In the genomic region with DNA sequence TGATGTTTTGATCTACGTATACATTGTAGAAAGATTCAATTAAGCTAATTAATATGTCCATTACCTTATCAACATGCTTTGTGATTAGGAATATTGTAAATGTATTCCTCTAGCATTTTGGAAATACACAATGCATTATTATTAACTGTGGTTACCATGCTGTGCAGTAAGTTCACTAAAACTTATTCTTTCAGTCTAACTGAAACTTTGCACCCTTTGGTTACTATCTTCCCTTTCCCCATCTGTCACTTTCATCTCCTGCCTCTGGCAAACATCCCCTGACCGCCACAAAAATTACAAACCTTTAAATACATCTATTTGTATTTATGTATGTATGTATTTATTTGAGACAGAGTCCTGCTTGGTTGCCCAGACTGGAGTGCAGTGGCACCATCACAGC, we compare ENCODE assay signal across 29 cellular contexts.
"Had no signal": no experiment of that assay in that cellular context is flagged by ENCODE, and none has a peak within 500 bp of the region (broad histone marks: within the 10 kb centered on the region; RNA-seq: fewer than 3 reads in every experiment).

No MANE protein-coding gene starts in this region.

- H3K9me3 Mint-ChIP-seq: stimulated activated effector memory CD8-positive, alpha-beta T cell treated with anti-CD3 and anti-CD28 coated beads, Interleukin-12 subunit alpha, Interleukin-12 subunit beta, amount 100 ng/mL, for 72 hours; stimulated activated memory B cell treated with anti-CD40 and anti-IgM and Interleukin-4, amounts not matched to agents 10 μg/mL and 1 μg/mL and 100 μg/mL, for 72 hours; stimulated activated naive CD8-positive, alpha-beta T cell treated with anti-CD3 and anti-CD28 coated beads, Interleukin-15, amount 100 ng/mL, for 72 hours; type B pancreatic cell had no signal

- H3K36me3 ChIP-seq: stomach, suprapubic skin, thoracic aorta, thyroid gland, tibial artery, tibial nerve, transverse colon, upper lobe of left lung, upper lobe of right lung, uterus, vagina had no signal

- H3K27me3 ChIP-seq: stomach, suprapubic skin, testis, thyroid gland, tibial artery, tibial nerve, transverse colon, upper lobe of left lung, upper lobe of right lung, uterus, vagina had no signal

- H3K4me1 ChIP-seq: stomach, suprapubic skin, testis, thyroid gland, tibial artery, tibial nerve, transverse colon, upper lobe of left lung, upper lobe of right lung, uterus, vagina had no signal

- H3K27me3 Mint-ChIP-seq: stimulated activated memory B cell treated with anti-CD40 and anti-IgM and Interleukin-4, amounts not matched to agents 10 μg/mL and 1 μg/mL and 100 μg/mL, for 72 hours; stimulated activated naive B cell treated with anti-CD40 and anti-IgM and Interleukin-4, amounts not matched to agents 10 μg/mL and 1 μg/mL and 100 μg/mL, for 72 hours; stimulated activated naive CD8-positive, alpha-beta T cell treated with anti-CD3 and anti-CD28 coated beads, Interleukin-15, amount 100 ng/mL, for 72 hours had no signal

- H3K9me3 ChIP-seq: stomach, suprapubic skin, testis, thoracic aorta, thyroid gland, tibial artery, tibial nerve, transverse colon, upper lobe of left lung, upper lobe of right lung, uterus, vagina had no signal

- H3K4me1 Mint-ChIP-seq: stimulated activated effector memory CD8-positive, alpha-beta T cell treated with anti-CD3 and anti-CD28 coated beads, Interleukin-12 subunit alpha, Interleukin-12 subunit beta, amount 100 ng/mL, for 72 hours; stimulated activated memory B cell treated with anti-CD40 and anti-IgM and Interleukin-4, amounts not matched to agents 10 μg/mL and 1 μg/mL and 100 μg/mL, for 72 hours; stimulated activated naive B cell treated with anti-CD40 and anti-IgM and Interleukin-4, amounts not matched to agents 10 μg/mL and 1 μg/mL and 100 μg/mL, for 72 hours; stimulated activated naive CD8-positive, alpha-beta T cell treated with anti-CD3 and anti-CD28 coated beads, Interleukin-15, amount 100 ng/mL, for 72 hours had no signal

- H3K27ac ChIP-seq: stomach, suprapubic skin, testis, thoracic aorta, thyroid gland, tibial artery, tibial nerve, transverse colon, upper lobe of left lung, upper lobe of right lung, vagina had no signal

- ATAC-seq: stimulated activated effector memory CD8-positive, alpha-beta T cell treated with anti-CD3 and anti-CD28 coated beads, Interleukin-12 subunit alpha, Interleukin-12 subunit beta, amount 100 ng/mL, for 72 hours; stimulated activated memory B cell treated with anti-CD40 and anti-IgM and Interleukin-4, amounts not matched to agents 10 μg/mL and 1 μg/mL and 100 μg/mL, for 72 hours; stimulated activated naive B cell treated with anti-CD40 and anti-IgM and Interleukin-4, amounts not matched to agents 10 μg/mL and 1 μg/mL and 100 μg/mL, for 72 hours; stimulated activated naive CD8-positive, alpha-beta T cell treated with anti-CD3 and anti-CD28 coated beads, Interleukin-15, amount 100 ng/mL, for 72 hours; stimulated activated naive CD8-positive, alpha-beta T cell treated with anti-CD3 and anti-CD28 coated beads, Interleukin-15, Interleukin-2, amounts not matched to agents 100 U/mL and 50 U/mL, for 24 hours; upper lobe of right lung had no signal

- H3K4me3 Mint-ChIP-seq: stimulated activated effector memory CD8-positive, alpha-beta T cell treated with anti-CD3 and anti-CD28 coated beads, Interleukin-12 subunit alpha, Interleukin-12 subunit beta, amount 100 ng/mL, for 72 hours; stimulated activated memory B cell treated with anti-CD40 and anti-IgM and Interleukin-4, amounts not matched to agents 10 μg/mL and 1 μg/mL and 100 μg/mL, for 72 hours; stimulated activated naive B cell treated with anti-CD40 and anti-IgM and Interleukin-4, amounts not matched to agents 10 μg/mL and 1 μg/mL and 100 μg/mL, for 72 hours; stimulated activated naive CD8-positive, alpha-beta T cell treated with anti-CD3 and anti-CD28 coated beads, Interleukin-15, amount 100 ng/mL, for 72 hours; stimulated activated naive CD8-positive, alpha-beta T cell treated with anti-CD3 and anti-CD28 coated beads, Interleukin-15, Interleukin-2, amounts not matched to agents 100 ng/mL and 50 ng/mL, for 24 hours; type B pancreatic cell had no signal

- DNase-seq: stimulated activated CD4-positive, alpha-beta T cell treated with anti-CD3 and anti-CD28 coated beads, Interleukin-2, amount 100 ng/mL, for 48 hours; stimulated activated CD4-positive, alpha-beta T cell treated with anti-CD3 and anti-CD28 coated beads, Interleukin-4, amount 100 ng/mL, for 1 hour; stimulated activated CD4-positive, alpha-beta T cell treated with anti-CD3 and anti-CD28 coated beads, Interleukin-4, amount 100 ng/mL, for 24 hours; stimulated activated CD4-positive, alpha-beta T cell treated with anti-CD3 and anti-CD28 coated beads, Interleukin-4, amount 100 ng/mL, for 4 hours; stimulated activated CD8-positive, alpha-beta memory T cell treated with anti-CD3 and anti-CD28 coated beads, Interleukin-4, amount 100 ng/mL, for 48 hours; stimulated activated naive B cell treated with anti-CD40 and anti-IgM and Interleukin-4, amounts not matched to agents 10 μg/mL and 1 μg/mL and 100 μg/mL, for 72 hours; stimulated activated naive CD4-positive, alpha-beta T cell; stimulated activated naive CD4-positive, alpha-beta T cell treated with Interleukin-2 at 50 U/mL for 16 hours; stimulated activated naive CD8-positive, alpha-beta T cell treated with anti-CD3 and anti-CD28 coated beads, Interleukin-15, amount 100 ng/mL, for 72 hours; stimulated activated naive CD8-positive, alpha-beta T cell treated with anti-CD3 and anti-CD28 coated beads, Interleukin-15, Interleukin-2, amounts not matched to agents 100 U/mL and 50 U/mL, for 24 hours; stomach; substantia nigra; testis; thyroid gland; tibial artery; transverse colon; trophoblast cell; upper lobe of left lung; upper lobe of right lung; uterus had no signal

- H3K27ac Mint-ChIP-seq: stimulated activated effector memory CD8-positive, alpha-beta T cell treated with anti-CD3 and anti-CD28 coated beads, Interleukin-12 subunit alpha, Interleukin-12 subunit beta, amount 100 ng/mL, for 72 hours; stimulated activated memory B cell treated with anti-CD40 and anti-IgM and Interleukin-4, amounts not matched to agents 10 μg/mL and 1 μg/mL and 100 μg/mL, for 72 hours; stimulated activated naive B cell treated with anti-CD40 and anti-IgM and Interleukin-4, amounts not matched to agents 10 μg/mL and 1 μg/mL and 100 μg/mL, for 72 hours; stimulated activated naive CD8-positive, alpha-beta T cell treated with anti-CD3 and anti-CD28 coated beads, Interleukin-15, amount 100 ng/mL, for 72 hours; stimulated activated naive CD8-positive, alpha-beta T cell treated with anti-CD3 and anti-CD28 coated beads, Interleukin-15, Interleukin-2, amounts not matched to agents 100 ng/mL and 50 ng/mL, for 24 hours; type B pancreatic cell had no signal

- FAIRE-seq: urothelium cell line had no signal

- H3K36me3 Mint-ChIP-seq: stimulated activated effector memory CD8-positive, alpha-beta T cell treated with anti-CD3 and anti-CD28 coated beads, Interleukin-12 subunit alpha, Interleukin-12 subunit beta, amount 100 ng/mL, for 72 hours; stimulated activated memory B cell treated with anti-CD40 and anti-IgM and Interleukin-4, amounts not matched to agents 10 μg/mL and 1 μg/mL and 100 μg/mL, for 72 hours; stimulated activated naive B cell treated with anti-CD40 and anti-IgM and Interleukin-4, amounts not matched to agents 10 μg/mL and 1 μg/mL and 100 μg/mL, for 72 hours; type B pancreatic cell had no signal

- H3K4me3 ChIP-seq: stomach, suprapubic skin, testis, thoracic aorta, thyroid gland, tibial artery, tibial nerve, transverse colon, upper lobe of left lung, upper lobe of right lung, uterus, vagina had no signal
